In the genomic region with DNA sequence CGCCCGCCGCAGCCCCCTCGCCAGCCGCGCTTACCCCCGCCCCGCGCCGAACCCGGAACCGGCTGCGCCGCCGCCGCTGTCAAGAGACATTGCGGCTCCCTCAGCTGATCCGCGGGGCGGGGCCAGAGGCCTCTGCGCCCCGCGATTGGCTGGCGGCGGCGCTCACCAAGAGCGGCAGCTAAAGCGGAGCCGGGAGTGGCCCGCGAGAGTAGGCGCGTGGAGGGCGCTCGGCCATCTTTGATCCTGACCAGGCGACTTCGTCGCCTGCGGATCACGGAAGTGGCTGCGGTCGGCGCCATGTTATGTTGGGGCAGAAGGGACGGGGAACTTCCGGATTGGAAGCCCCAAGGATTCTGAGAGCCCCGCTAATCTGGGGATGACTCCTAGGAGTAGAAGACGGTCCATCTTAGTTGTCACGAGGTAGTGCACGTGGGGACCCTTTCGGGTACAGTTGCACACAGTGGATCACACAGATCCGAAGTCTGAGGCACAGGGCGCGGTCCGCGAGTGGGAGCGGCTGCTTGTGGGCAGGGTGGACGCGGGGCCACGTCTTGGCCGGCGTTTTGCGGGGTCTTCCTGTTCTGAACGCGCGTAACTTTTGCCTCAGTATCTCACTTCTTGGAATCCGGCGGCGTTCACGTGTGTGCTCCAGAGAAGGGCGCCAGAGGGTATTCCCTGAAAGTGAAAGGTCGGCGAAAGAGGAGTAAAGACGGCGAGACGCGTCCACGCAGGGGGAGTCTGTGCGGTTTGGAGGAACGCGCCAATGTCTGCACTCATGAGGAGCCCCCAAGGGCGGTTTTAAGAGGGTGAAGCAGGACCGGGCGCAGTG, we compare ENCODE assay signal across 1 cellular context.
A peak's percentile ranks its signal among the peaks of the same experiment; 100 is the strongest.
TF ChIP-seq lines count a peak whose summit lies in the region.

A gene with protein sequence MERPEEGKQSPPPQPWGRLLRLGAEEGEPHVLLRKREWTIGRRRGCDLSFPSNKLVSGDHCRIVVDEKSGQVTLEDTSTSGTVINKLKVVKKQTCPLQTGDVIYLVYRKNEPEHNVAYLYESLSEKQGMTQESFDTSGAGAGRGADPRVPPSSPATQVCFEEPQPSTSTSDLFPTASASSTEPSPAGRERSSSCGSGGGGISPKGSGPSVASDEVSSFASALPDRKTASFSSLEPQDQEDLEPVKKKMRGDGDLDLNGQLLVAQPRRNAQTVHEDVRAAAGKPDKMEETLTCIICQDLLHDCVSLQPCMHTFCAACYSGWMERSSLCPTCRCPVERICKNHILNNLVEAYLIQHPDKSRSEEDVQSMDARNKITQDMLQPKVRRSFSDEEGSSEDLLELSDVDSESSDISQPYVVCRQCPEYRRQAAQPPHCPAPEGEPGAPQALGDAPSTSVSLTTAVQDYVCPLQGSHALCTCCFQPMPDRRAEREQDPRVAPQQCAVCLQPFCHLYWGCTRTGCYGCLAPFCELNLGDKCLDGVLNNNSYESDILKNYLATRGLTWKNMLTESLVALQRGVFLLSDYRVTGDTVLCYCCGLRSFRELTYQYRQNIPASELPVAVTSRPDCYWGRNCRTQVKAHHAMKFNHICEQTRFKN (minus strand): TSS at position 93 of the 829 bp plus-strand sequence. CDS start 277 bp downstream, outside the sequence.

TF ChIP-seq in K562, 482 proteins besides CTCF, POLR2A, EP300 and RAD21 (continued from another document and continues in another):
- TF ChIP-seq, protein P1, sequence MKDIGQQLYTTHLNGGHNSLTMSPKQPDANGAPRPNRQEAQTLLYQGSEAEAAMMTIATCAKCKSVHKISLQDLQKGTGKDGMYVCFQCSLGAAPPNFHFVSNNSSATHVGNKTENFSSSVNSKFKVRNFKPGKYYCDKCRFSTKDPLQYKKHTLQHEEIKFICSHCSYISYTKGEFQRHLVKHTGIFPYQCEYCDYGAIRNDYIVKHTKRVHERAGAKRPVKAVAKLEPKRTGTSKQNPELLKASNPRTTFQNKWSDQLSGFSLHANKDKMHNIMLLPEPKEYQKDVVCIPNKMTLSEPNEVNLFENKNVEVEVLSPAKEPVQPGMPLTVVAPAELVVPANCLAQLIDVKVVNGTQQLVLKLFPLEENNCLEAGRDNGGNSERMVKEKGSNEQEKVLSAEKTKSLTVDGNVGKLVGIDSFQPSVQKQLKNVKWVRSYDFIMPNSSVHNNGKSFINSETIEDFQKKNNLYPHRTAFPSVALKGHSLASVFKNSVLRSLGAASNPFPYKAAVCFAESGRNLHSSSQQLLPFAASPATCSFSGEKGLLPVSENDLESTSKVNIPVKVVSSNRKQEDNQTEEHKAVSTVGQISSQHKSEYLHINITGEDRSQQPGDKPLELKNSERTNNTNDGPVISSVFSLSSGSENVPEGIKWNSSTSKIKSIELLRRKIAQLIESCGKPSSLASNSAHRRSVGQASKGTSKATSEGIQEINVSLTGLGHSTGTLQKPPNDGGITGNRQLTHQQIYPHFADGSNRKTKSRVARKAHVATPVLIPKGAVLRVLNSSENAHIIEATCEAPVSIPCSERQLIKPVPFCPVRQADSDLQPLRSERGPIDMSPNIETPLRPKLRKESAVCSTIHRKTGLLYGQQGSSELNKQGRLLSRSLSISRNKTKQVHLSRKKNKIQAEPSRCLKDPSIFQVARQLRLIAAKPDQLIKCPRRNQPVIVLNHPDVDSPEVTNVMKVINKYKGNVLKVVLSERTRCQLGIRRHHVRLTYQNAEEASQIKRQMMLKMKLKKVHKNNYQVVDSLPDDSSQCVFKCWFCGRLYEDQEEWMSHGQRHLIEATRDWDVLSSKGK (CRISPR knock-in tag; IDR thresholded peaks at IDR 0.05): no peak
- TF ChIP-seq, protein P2, sequence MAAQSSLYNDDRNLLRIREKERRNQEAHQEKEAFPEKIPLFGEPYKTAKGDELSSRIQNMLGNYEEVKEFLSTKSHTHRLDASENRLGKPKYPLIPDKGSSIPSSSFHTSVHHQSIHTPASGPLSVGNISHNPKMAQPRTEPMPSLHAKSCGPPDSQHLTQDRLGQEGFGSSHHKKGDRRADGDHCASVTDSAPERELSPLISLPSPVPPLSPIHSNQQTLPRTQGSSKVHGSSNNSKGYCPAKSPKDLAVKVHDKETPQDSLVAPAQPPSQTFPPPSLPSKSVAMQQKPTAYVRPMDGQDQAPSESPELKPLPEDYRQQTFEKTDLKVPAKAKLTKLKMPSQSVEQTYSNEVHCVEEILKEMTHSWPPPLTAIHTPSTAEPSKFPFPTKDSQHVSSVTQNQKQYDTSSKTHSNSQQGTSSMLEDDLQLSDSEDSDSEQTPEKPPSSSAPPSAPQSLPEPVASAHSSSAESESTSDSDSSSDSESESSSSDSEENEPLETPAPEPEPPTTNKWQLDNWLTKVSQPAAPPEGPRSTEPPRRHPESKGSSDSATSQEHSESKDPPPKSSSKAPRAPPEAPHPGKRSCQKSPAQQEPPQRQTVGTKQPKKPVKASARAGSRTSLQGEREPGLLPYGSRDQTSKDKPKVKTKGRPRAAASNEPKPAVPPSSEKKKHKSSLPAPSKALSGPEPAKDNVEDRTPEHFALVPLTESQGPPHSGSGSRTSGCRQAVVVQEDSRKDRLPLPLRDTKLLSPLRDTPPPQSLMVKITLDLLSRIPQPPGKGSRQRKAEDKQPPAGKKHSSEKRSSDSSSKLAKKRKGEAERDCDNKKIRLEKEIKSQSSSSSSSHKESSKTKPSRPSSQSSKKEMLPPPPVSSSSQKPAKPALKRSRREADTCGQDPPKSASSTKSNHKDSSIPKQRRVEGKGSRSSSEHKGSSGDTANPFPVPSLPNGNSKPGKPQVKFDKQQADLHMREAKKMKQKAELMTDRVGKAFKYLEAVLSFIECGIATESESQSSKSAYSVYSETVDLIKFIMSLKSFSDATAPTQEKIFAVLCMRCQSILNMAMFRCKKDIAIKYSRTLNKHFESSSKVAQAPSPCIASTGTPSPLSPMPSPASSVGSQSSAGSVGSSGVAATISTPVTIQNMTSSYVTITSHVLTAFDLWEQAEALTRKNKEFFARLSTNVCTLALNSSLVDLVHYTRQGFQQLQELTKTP (IDR thresholded peaks at IDR 0.05; ENCODE audit: low read depth in 1 of 2, partially characterized antibody in 2 of 2): no peak
- TF ChIP-seq ZNF830 (CRISPR knock-in tag; IDR thresholded peaks at IDR 0.05) (0 out of 2 replicates have a peak, but pooled peaks have one; percentile 43), ZBTB17 (CRISPR knock-in tag; IDR thresholded peaks at IDR 0.05) (peak; percentile 88), ZNF3 (CRISPR knock-in tag; IDR thresholded peaks at IDR 0.05) (no peak), XRCC5 (IDR thresholded peaks at IDR 0.05; ENCODE audit: low read depth, low read length) (no peak), ZNF140 (CRISPR knock-in tag; IDR thresholded peaks at IDR 0.05) (no peak), POLR2H (tag; IDR thresholded peaks at IDR 0.05; ENCODE audit: low read depth) (0 out of 2 replicates have a peak, but pooled peaks have one; percentile 44), MAZ (CRISPR knock-in tag; conservative IDR thresholded peaks at IDR 0.05 in 1 of 2, IDR thresholded peaks at IDR 0.05 in 1 of 2) (peak; percentile 70 to 73), ZNF311 (CRISPR knock-in tag; IDR thresholded peaks at IDR 0.05) (0 out of 2 replicates have a peak, but pooled peaks have one; percentile 57)
- TF ChIP-seq, protein P3, sequence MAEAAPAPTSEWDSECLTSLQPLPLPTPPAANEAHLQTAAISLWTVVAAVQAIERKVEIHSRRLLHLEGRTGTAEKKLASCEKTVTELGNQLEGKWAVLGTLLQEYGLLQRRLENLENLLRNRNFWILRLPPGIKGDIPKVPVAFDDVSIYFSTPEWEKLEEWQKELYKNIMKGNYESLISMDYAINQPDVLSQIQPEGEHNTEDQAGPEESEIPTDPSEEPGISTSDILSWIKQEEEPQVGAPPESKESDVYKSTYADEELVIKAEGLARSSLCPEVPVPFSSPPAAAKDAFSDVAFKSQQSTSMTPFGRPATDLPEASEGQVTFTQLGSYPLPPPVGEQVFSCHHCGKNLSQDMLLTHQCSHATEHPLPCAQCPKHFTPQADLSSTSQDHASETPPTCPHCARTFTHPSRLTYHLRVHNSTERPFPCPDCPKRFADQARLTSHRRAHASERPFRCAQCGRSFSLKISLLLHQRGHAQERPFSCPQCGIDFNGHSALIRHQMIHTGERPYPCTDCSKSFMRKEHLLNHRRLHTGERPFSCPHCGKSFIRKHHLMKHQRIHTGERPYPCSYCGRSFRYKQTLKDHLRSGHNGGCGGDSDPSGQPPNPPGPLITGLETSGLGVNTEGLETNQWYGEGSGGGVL (CRISPR knock-in tag; IDR thresholded peaks at IDR 0.05): no peak
- TF ChIP-seq, protein P4, sequence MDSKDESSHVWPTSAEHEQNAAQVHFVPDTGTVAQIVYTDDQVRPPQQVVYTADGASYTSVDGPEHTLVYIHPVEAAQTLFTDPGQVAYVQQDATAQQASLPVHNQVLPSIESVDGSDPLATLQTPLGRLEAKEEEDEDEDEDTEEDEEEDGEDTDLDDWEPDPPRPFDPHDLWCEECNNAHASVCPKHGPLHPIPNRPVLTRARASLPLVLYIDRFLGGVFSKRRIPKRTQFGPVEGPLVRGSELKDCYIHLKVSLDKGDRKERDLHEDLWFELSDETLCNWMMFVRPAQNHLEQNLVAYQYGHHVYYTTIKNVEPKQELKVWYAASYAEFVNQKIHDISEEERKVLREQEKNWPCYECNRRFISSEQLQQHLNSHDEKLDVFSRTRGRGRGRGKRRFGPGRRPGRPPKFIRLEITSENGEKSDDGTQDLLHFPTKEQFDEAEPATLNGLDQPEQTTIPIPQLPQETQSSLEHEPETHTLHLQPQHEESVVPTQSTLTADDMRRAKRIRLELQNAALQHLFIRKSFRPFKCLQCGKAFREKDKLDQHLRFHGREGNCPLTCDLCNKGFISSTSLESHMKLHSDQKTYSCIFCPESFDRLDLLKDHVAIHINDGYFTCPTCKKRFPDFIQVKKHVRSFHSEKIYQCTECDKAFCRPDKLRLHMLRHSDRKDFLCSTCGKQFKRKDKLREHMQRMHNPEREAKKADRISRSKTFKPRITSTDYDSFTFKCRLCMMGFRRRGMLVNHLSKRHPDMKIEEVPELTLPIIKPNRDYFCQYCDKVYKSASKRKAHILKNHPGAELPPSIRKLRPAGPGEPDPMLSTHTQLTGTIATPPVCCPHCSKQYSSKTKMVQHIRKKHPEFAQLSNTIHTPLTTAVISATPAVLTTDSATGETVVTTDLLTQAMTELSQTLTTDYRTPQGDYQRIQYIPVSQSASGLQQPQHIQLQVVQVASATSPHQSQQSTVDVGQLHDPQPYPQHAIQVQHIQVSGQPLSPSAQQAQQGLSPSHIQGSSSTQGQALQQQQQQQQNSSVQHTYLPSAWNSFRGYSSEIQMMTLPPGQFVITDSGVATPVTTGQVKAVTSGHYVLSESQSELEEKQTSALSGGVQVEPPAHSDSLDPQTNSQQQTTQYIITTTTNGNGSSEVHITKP (IDR thresholded peaks at IDR 0.05; ENCODE audit: partially characterized antibody): no peak
- TF ChIP-seq, protein P5, sequence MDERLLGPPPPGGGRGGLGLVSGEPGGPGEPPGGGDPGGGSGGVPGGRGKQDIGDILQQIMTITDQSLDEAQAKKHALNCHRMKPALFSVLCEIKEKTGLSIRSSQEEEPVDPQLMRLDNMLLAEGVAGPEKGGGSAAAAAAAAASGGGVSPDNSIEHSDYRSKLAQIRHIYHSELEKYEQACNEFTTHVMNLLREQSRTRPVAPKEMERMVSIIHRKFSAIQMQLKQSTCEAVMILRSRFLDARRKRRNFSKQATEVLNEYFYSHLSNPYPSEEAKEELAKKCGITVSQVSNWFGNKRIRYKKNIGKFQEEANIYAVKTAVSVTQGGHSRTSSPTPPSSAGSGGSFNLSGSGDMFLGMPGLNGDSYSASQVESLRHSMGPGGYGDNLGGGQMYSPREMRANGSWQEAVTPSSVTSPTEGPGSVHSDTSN (CRISPR knock-in tag; IDR thresholded peaks at IDR 0.05; ENCODE audit: low read depth): no peak
- TF ChIP-seq, protein P5 (tag; conservative IDR thresholded peaks at IDR 0.05; ENCODE audit: low read depth): no peak; the same call in 1 of the 2 replicates
- TF ChIP-seq, protein P6, sequence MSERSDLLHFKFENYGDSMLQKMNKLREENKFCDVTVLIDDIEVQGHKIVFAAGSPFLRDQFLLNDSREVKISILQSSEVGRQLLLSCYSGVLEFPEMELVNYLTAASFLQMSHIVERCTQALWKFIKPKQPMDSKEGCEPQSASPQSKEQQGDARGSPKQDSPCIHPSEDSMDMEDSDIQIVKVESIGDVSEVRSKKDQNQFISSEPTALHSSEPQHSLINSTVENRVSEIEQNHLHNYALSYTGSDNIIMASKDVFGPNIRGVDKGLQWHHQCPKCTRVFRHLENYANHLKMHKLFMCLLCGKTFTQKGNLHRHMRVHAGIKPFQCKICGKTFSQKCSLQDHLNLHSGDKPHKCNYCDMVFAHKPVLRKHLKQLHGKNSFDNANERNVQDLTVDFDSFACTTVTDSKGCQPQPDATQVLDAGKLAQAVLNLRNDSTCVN (CRISPR knock-in tag; IDR thresholded peaks at IDR 0.05): no peak
- TF ChIP-seq, protein P7, sequence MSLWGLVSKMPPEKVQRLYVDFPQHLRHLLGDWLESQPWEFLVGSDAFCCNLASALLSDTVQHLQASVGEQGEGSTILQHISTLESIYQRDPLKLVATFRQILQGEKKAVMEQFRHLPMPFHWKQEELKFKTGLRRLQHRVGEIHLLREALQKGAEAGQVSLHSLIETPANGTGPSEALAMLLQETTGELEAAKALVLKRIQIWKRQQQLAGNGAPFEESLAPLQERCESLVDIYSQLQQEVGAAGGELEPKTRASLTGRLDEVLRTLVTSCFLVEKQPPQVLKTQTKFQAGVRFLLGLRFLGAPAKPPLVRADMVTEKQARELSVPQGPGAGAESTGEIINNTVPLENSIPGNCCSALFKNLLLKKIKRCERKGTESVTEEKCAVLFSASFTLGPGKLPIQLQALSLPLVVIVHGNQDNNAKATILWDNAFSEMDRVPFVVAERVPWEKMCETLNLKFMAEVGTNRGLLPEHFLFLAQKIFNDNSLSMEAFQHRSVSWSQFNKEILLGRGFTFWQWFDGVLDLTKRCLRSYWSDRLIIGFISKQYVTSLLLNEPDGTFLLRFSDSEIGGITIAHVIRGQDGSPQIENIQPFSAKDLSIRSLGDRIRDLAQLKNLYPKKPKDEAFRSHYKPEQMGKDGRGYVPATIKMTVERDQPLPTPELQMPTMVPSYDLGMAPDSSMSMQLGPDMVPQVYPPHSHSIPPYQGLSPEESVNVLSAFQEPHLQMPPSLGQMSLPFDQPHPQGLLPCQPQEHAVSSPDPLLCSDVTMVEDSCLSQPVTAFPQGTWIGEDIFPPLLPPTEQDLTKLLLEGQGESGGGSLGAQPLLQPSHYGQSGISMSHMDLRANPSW (CRISPR knock-in tag; IDR thresholded peaks at IDR 0.05): no peak; the same call in 1 of the 2 replicates
- TF ChIP-seq, protein P8, sequence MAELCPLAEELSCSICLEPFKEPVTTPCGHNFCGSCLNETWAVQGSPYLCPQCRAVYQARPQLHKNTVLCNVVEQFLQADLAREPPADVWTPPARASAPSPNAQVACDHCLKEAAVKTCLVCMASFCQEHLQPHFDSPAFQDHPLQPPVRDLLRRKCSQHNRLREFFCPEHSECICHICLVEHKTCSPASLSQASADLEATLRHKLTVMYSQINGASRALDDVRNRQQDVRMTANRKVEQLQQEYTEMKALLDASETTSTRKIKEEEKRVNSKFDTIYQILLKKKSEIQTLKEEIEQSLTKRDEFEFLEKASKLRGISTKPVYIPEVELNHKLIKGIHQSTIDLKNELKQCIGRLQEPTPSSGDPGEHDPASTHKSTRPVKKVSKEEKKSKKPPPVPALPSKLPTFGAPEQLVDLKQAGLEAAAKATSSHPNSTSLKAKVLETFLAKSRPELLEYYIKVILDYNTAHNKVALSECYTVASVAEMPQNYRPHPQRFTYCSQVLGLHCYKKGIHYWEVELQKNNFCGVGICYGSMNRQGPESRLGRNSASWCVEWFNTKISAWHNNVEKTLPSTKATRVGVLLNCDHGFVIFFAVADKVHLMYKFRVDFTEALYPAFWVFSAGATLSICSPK (IDR thresholded peaks at IDR 0.05; ENCODE audit: borderline replicate concordance): no peak
